30 cellular contexts compared by ENCODE assay signal in the genomic region with DNA sequence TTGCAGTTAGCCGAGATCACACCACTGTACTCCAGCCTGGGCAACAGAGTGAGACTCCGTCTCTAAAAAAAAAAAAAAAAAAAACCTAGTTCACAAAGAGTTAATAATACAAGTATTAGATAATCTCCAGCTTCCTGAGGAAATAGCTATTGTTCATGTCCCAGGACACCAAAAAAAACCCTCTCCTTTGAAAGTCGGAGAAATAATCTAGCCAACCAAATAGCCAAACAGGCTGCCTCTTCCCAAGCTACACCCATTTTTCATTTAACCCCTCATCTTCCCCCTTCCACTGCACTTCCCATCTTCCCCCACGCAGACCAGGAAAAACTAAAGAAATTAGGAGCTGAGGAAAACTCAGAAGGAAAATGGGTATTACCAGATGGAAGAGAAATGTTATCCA. TPM values are rescaled to one million over a fixed set of nuclear protein-coding genes. Genes with fewer than 3 reads are reported as not detected.
"Had no signal": no experiment of that assay in that cellular context is flagged by ENCODE, and none has a peak within 500 bp of the region (broad histone marks: within the 10 kb centered on the region; RNA-seq: fewer than 3 reads in every experiment).

No MANE protein-coding gene starts in this region.

- H3K27ac ChIP-seq: gastroesophageal sphincter, neural progenitor cell, SK-N-MC, thoracic aorta, vagina had no signal

- H3K4me1 ChIP-seq: adrenal gland, gastroesophageal sphincter, vagina had no signal

- ATAC-seq: activated CD4-positive, alpha-beta T cell treated with anti-CD3 and anti-CD28 coated beads for 36 hours; gastroesophageal sphincter; left lobe of liver; natural killer cell; sciatic nerve; stimulated activated effector memory CD8-positive, alpha-beta T cell treated with anti-CD3 and anti-CD28 coated beads, Interleukin-12 subunit alpha, Interleukin-12 subunit beta, amount 100 ng/mL, for 72 hours had no signal

- H3K36me3 ChIP-seq: neural progenitor cell had no signal

- H3K4me3 ChIP-seq: adrenal gland, gastroesophageal sphincter, neural progenitor cell, SK-N-MC, skin epidermis, thoracic aorta, vagina had no signal

- DNase-seq: activated CD4-positive, alpha-beta T cell treated with anti-CD3 and anti-CD28 coated beads for 36 hours; activated CD4-positive, alpha-beta T cell treated with anti-CD3 and anti-CD28 coated beads, Interleukin-2, amount 50 U/mL, for 48 hours; activated CD4-positive, CD25-positive, alpha-beta regulatory T cell; activated CD8-positive, alpha-beta memory T cell treated with anti-CD3 and anti-CD28 coated beads, Interleukin-2, amount 50 U/mL, for 4 hours; activated effector memory CD4-positive, alpha-beta T cell treated with anti-CD3 and anti-CD28 coated beads, Interleukin-2, amount 50 U/mL, for 16 hours; activated naive CD4-positive, alpha-beta T cell treated with anti-CD3 and anti-CD28 coated beads for 36 hours; activated naive CD8-positive, alpha-beta T cell treated with anti-CD3 and anti-CD28 coated beads for 36 hours; activated T-cell treated with anti-CD3 and anti-CD28 coated beads, Interleukin-2, amount 50 U/mL, for 1 hour; adrenal gland; aorta; caudate nucleus; effector CD4-positive, alpha-beta T cell; head of caudate nucleus; natural killer cell; occipital lobe; stimulated activated CD4-positive, alpha-beta T cell treated with anti-CD3 and anti-CD28 coated beads, Interleukin-12 subunit alpha, Interleukin-12 subunit beta, amount 100 ng/mL, for 4 hours; stimulated activated CD4-positive, alpha-beta T cell treated with anti-CD3 and anti-CD28 coated beads, Interleukin-4, amount 100 ng/mL, for 24 hours; trophoblast cell had no signal

- H3K27me3 ChIP-seq: adrenal gland, gastroesophageal sphincter, neural progenitor cell, vagina had no signal

RNA-seq across cellular contexts. Expression of gene FAXDC2, which starts 31.6 kb away (rescaled TPM):
- total RNA-seq: activated CD8-positive, alpha-beta memory T cell treated with anti-CD3 and anti-CD28 coated beads for 36 hours; activated naive CD4-positive, alpha-beta T cell treated with anti-CD3 and anti-CD28 coated beads for 36 hours; activated T-helper 1 cell treated with anti-CD3 and anti-CD28 coated beads, Interleukin-12 subunit alpha, Interleukin-12 subunit beta, Interleukin-2, Interleukin-4 antibody, amounts not matched to agents 30 ng/mL and 10 ng/mL and 1 ng/mL, durations not matched to agents 14 hours and 24 hours and 36 hours; T-helper 1 cell treated with Interleukin-12 subunit alpha and Interleukin-12 subunit beta and Interleukin-4 antibody, amounts not matched to agents 30 ng/mL and 1 ng/mL, for 36 hours had no signal
